In genomic region chr12:106245767-106246166, GRCh38 we compare ENCODE assay signal across 8 cellular contexts. TPM values are rescaled to one million over a fixed set of nuclear protein-coding genes. Genes with fewer than 3 reads are reported as not detected.
DNase-seq lines count a peak whose midpoint lies in the region; ATAC-seq and TF ChIP-seq lines count a peak whose summit lies in the region.

No MANE protein-coding gene starts in this region.

- H3K36me3 ChIP-seq in lower lobe of right lung, result peaks cover 14% of the 10 kb centered on the region

- ATAC-seq in activated naive CD8-positive, alpha-beta T cell treated with anti-CD3 and anti-CD28 coated beads, Interleukin-2, amount 50 U/mL, for 24 hours, result no peak
- ATAC-seq in lower lobe of right lung (peak; percentile 65 to 74), GM18868 (IDR thresholded peaks at IDR 0.05; ENCODE audit: unreplicated experiment) (no peak), GM21526 (IDR thresholded peaks at IDR 0.05; ENCODE audit: low FRiP score, unreplicated experiment) (no peak)

- peaks cover 34% of the 10 kb centered on the region for H3K4me1 Mint-ChIP-seq in activated naive CD8-positive, alpha-beta T cell (ENCODE audit: low read depth)
- H3K4me1 Mint-ChIP-seq in activated naive CD8-positive, alpha-beta T cell treated with anti-CD3 and anti-CD28 coated beads, Interleukin-2, amount 50 U/mL, for 24 hours, result peaks cover 25% of the 10 kb centered on the region

- TF ChIP-seq CTCF in lower lobe of right lung (IDR thresholded peaks at IDR 0.05), result no peak

- H3K9me3 Mint-ChIP-seq in activated naive CD8-positive, alpha-beta T cell (ENCODE audit: low read depth), result no peaks in the 10 kb centered on the region
- no peaks in the 10 kb centered on the region for H3K9me3 Mint-ChIP-seq in activated naive CD8-positive, alpha-beta T cell treated with anti-CD3 and anti-CD28 coated beads, Interleukin-2, amount 50 U/mL, for 24 hours

- no peaks in the 10 kb centered on the region for H3K9me3 ChIP-seq in lower lobe of right lung

- peaks cover 51% of the 10 kb centered on the region for H3K4me1 ChIP-seq in lower lobe of right lung

- no peaks in the 10 kb centered on the region for H3K27me3 ChIP-seq in lower lobe of right lung (ENCODE audit: low read depth)

- H3K4me3 Mint-ChIP-seq in activated naive CD8-positive, alpha-beta T cell, result peak overlapping the region; percentile 74
- no peak overlapping the region for H3K4me3 Mint-ChIP-seq in activated naive CD8-positive, alpha-beta T cell treated with anti-CD3 and anti-CD28 coated beads, Interleukin-2, amount 50 U/mL, for 24 hours

- H3K27ac ChIP-seq in lower lobe of right lung, result peak overlapping the region; percentile 98

- no peaks in the 10 kb centered on the region for H3K36me3 Mint-ChIP-seq in activated naive CD8-positive, alpha-beta T cell
- peaks cover 1% of the 10 kb centered on the region for H3K36me3 Mint-ChIP-seq in activated naive CD8-positive, alpha-beta T cell treated with anti-CD3 and anti-CD28 coated beads, Interleukin-2, amount 50 U/mL, for 24 hours (ENCODE audit: low read depth)

- no peak for DNase-seq in activated naive CD8-positive, alpha-beta T cell treated with anti-CD3 and anti-CD28 coated beads, Interleukin-2, amount 50 U/mL, for 24 hours
- peak; percentile 60 for DNase-seq in astrocyte of the hippocampus (ENCODE audit: low read depth, low spot score)
- DNase-seq in lower lobe of right lung, result peak; percentile 85
- peak; percentile 58 for DNase-seq in ureter (ENCODE audit: low spot score)
- DNase-seq in DMS53 treated with DMSO at 0.1 percent for 48 hours (lab: John Stamatoyannopoulos, UW; ENCODE audit: unreplicated experiment), result no peak

- no peaks in the 10 kb centered on the region for H3K27me3 Mint-ChIP-seq in activated naive CD8-positive, alpha-beta T cell
- H3K27me3 Mint-ChIP-seq in activated naive CD8-positive, alpha-beta T cell treated with anti-CD3 and anti-CD28 coated beads, Interleukin-2, amount 50 U/mL, for 24 hours, result peaks cover 2% of the 10 kb centered on the region

- H3K27ac Mint-ChIP-seq in activated naive CD8-positive, alpha-beta T cell, result peak overlapping the region; percentile 80
- H3K27ac Mint-ChIP-seq in activated naive CD8-positive, alpha-beta T cell treated with anti-CD3 and anti-CD28 coated beads, Interleukin-2, amount 50 U/mL, for 24 hours, result no peak overlapping the region

- H3K4me3 ChIP-seq in lower lobe of right lung, result peak overlapping the region; percentile 87

- intact Hi-C loops in lower lobe of right lung (cut with DNase I), result no loop called here

RNA-seq across cellular contexts. Expression of gene CKAP4, which starts 2.1 kb away (rescaled TPM):
- total RNA-seq in lower lobe of right lung (32.2 TPM), ureter (39.7 TPM)

RNA-seq across cellular contexts. Expression of gene TCP11L2, which starts 56.8 kb away (rescaled TPM):
- total RNA-seq in lower lobe of right lung (56.1 TPM), ureter (19.6 TPM)

Comparison
In these comparisons a context has a peak if more than half of its experiments do, and no peak if none do; other contexts are left out.
1. ATAC-seq: peak in lower lobe of right lung (2 of 2); none in activated naive CD8-positive, alpha-beta T cell treated with anti-CD3 and anti-CD28 coated beads, Interleukin-2, amount 50 U/mL, for 24 hours (single experiment), GM18868 (single experiment) and GM21526 (single experiment).
2. DNase-seq: peak in astrocyte of the hippocampus (single experiment), lower lobe of right lung (single experiment) and ureter (single experiment); none in activated naive CD8-positive, alpha-beta T cell treated with anti-CD3 and anti-CD28 coated beads, Interleukin-2, amount 50 U/mL, for 24 hours (single experiment) and DMS53 treated with DMSO at 0.1 percent for 48 hours (single experiment).